In genomic region chr2:96960271-96960955, GRCh38 we compare ENCODE assay signal across 8 cellular contexts. TPM values are rescaled to one million over a fixed set of nuclear protein-coding genes. Genes with fewer than 3 reads are reported as not detected.
DNase-seq lines count a peak whose midpoint lies in the region; ATAC-seq and TF ChIP-seq lines count a peak whose summit lies in the region.

No MANE protein-coding gene starts in this region.

- H3K27me3 ChIP-seq in psoas muscle (ENCODE audit: insufficient read depth in 3 of 3, low read length in 2 of 3) (no peaks in the 10 kb centered on the region), vagina (no peaks in the 10 kb centered on the region)

- H3K27ac Mint-ChIP-seq in activated naive CD8-positive, alpha-beta T cell: peak overlapping the region; percentile 80

- H3K27ac ChIP-seq in psoas muscle (no peak overlapping the region), vagina (no peak overlapping the region)

- no peaks in the 10 kb centered on the region for H3K27me3 Mint-ChIP-seq in activated naive CD8-positive, alpha-beta T cell

- H3K36me3 Mint-ChIP-seq in activated naive CD8-positive, alpha-beta T cell: no peaks in the 10 kb centered on the region

- peak; percentile 90 for DNase-seq in D341Med (ENCODE audit: low spot score)
- DNase-seq in HCEC 1CT: peak; percentile 66
- peak; percentile 92 for DNase-seq in NCI-H146 (lab: John Stamatoyannopoulos, UW)
- peak; percentile 45 to 65 for DNase-seq in SW 1271 (lab: John Stamatoyannopoulos, UW)
- DNase-seq in Right ventricle myocardium superior: peak; percentile 93
- peak; percentile 88 to 92 for DNase-seq in psoas muscle
- DNase-seq in vagina (ENCODE audit: extremely low spot score in 2 of 2): no peak

- TF ChIP-seq POLR2A in vagina (IDR thresholded peaks at IDR 0.05): no peak

- no peaks in the 10 kb centered on the region for H3K9me3 Mint-ChIP-seq in activated naive CD8-positive, alpha-beta T cell (ENCODE audit: low read depth)

- H3K9me3 ChIP-seq in psoas muscle (no peaks in the 10 kb centered on the region), vagina (no peaks in the 10 kb centered on the region)

- no peaks in the 10 kb centered on the region for H3K4me1 ChIP-seq in psoas muscle
- peaks cover 4% of the 10 kb centered on the region for H3K4me1 ChIP-seq in vagina

- H3K4me1 Mint-ChIP-seq in activated naive CD8-positive, alpha-beta T cell (ENCODE audit: low read depth): peaks cover 50% of the 10 kb centered on the region

- TF ChIP-seq CTCF in psoas muscle (IDR thresholded peaks at IDR 0.05): peak; percentile 90
- peak; percentile 83 to 92 (median 91) for TF ChIP-seq CTCF in vagina (IDR thresholded peaks at IDR 0.05)

- peak; percentile 98 for ATAC-seq in Right ventricle myocardium superior (ENCODE audit: poor library complexity)
- ATAC-seq in psoas muscle: peak; percentile 91 to 98 (median 94)

- no peaks in the 10 kb centered on the region for H3K36me3 ChIP-seq in psoas muscle (ENCODE audit: insufficient read depth in 1 of 2, low read depth in 1 of 2)
- H3K36me3 ChIP-seq in vagina: no peaks in the 10 kb centered on the region

- intact Hi-C loops in Right ventricle myocardium superior (cut with DNase I): no loop called here
- intact Hi-C loops in psoas muscle (cut with DNase I): loop anchor here in 1 of 2 donors (1.0 kb wide), 1 partner anchor 102 kb away; the partner anchor contains the start of gene ANKRD39
- intact Hi-C loops in vagina (cut with DNase I): no loop called here

- peak overlapping the region; percentile 52 for H3K4me3 Mint-ChIP-seq in activated naive CD8-positive, alpha-beta T cell

- 33 to 40% (median 34%) methylated on average over 19 of the region's 19 CpGs for WGBS in psoas muscle, 3 donors

- no peak overlapping the region for H3K4me3 ChIP-seq in psoas muscle
- H3K4me3 ChIP-seq in vagina: no peak overlapping the region

RNA-seq across cellular contexts. Expression of gene FAM178B, which starts 26.0 kb away (rescaled TPM):
- 1.2 TPM for total RNA-seq in Right ventricle myocardium superior
- total RNA-seq in psoas muscle: not detected
- under 1 TPM; 0.06 to 0.49 (median 0.16) TPM for polyA plus RNA-seq in psoas muscle
- total RNA-seq in vagina: not detected

Comparison
In these comparisons a context has a peak if more than half of its experiments do, and no peak if none do; other contexts are left out.
1. DNase-seq: peak in D341Med (single experiment), HCEC 1CT (single experiment), NCI-H146 (single experiment), SW 1271 (2 of 2), Right ventricle myocardium superior (single experiment) and psoas muscle (2 of 2); none in vagina (0 of 2).